ENCODE assay signal across 23 cellular contexts in genomic region chr2:126894585-126895182, GRCh38. TPM values are rescaled to one million over a fixed set of nuclear protein-coding genes. Genes with fewer than 3 reads are reported as not detected.
A peak's percentile ranks its signal among the peaks of the same experiment; 100 is the strongest.
DNase-seq lines count a peak whose midpoint lies in the region; ATAC-seq and TF ChIP-seq lines count a peak whose summit lies in the region.
"Had no signal": no experiment of that assay in that cellular context is flagged by ENCODE, and none has a peak within 500 bp of the region (broad histone marks: within the 10 kb centered on the region; RNA-seq: fewer than 3 reads in every experiment).

No MANE protein-coding gene starts in this region.

- TF ChIP-seq CTCF in coronary artery (IDR thresholded peaks at IDR 0.05) (no peak), nephron progenitor cell (IDR thresholded peaks at IDR 0.05) (no peak), stomach (IDR thresholded peaks at IDR 0.05) (no peak), prostate gland (IDR thresholded peaks at IDR 0.05) (no peak)

- no peak overlapping the region for H3K4me3 Mint-ChIP-seq in nephron progenitor cell
- H3K4me3 Mint-ChIP-seq: CD8-positive, alpha-beta T cell had no signal

- peak overlapping the region; percentile 69 for H3K27ac Mint-ChIP-seq in nephron progenitor cell
- H3K27ac Mint-ChIP-seq: CD8-positive, alpha-beta T cell had no signal

- no peaks in the 10 kb centered on the region for H3K79me2 ChIP-seq in Karpas-422 (ENCODE audit: low read length)

- H3K9me3 Mint-ChIP-seq in nephron progenitor cell = peaks cover 4% of the 10 kb centered on the region

- no peak overlapping the region for H3K9ac ChIP-seq in Karpas-422 (ENCODE audit: low read length)
- H3K9ac ChIP-seq: BLaER1 treated with 17β-estradiol and CSF1 and Interleukin-3, amounts not matched to agents 10 nM and 100 nM had no signal

- WGBS in stomach, 5 donors = 74 to 84% (median 79%) methylated on average over 9 of the region's 9 CpGs
- 92% methylated on average over 9 of the region's 9 CpGs for WGBS in prostate gland

- no peaks in the 10 kb centered on the region for H3K36me3 Mint-ChIP-seq in nephron progenitor cell (ENCODE audit: low read depth)
- H3K36me3 Mint-ChIP-seq: CD8-positive, alpha-beta T cell had no signal

- H3K36me3 ChIP-seq in Karpas-422 (ENCODE audit: insufficient read depth, low read length) = no peaks in the 10 kb centered on the region
- H3K36me3 ChIP-seq in stomach = no peaks in the 10 kb centered on the region
- no peaks in the 10 kb centered on the region for H3K36me3 ChIP-seq in prostate gland
- H3K36me3 ChIP-seq: BLaER1 treated with 17β-estradiol and CSF1 and Interleukin-3, amounts not matched to agents 10 nM and 100 nM; HAP-1; MG63 had no signal

- peaks cover 19% of the 10 kb centered on the region for H3K27me3 Mint-ChIP-seq in nephron progenitor cell (ENCODE audit: low read depth, poor library complexity)

- DNase-seq in Karpas-422 (peak; percentile 7), coronary artery (ENCODE audit: low spot score) (peak; percentile 45), nephron progenitor cell (no peak), stomach (peak; percentile 5), NCI-H226 (no peak), prostate gland (ENCODE audit: low spot score) (no peak)
- DNase-seq: Calu3, GF-D8, IMR-90, MG63, NCI-H1092, NCI-H1436 treated with DMSO at 0.1 percent for 48 hours, NCI-H2029, NCI-H2171 treated with DMSO at 0.1 percent for 48 hours, NCI-H446 treated with DMSO at 0.1 percent for 48 hours, NCI-H69, SHP77 had no signal

- H3K4me1 Mint-ChIP-seq in nephron progenitor cell = peaks cover 8% of the 10 kb centered on the region

- H3K4me3 ChIP-seq in Karpas-422 (ENCODE audit: low read length) (no peak overlapping the region), coronary artery (no peak overlapping the region), stomach (no peak overlapping the region), prostate gland (no peak overlapping the region)
- H3K4me3 ChIP-seq: BLaER1 treated with 17β-estradiol and CSF1 and Interleukin-3, amounts not matched to agents 10 nM and 100 nM; HAP-1; MG63 had no signal

- H3K9me3 ChIP-seq in Karpas-422 (ENCODE audit: low read length) = no peaks in the 10 kb centered on the region
- H3K9me3 ChIP-seq in stomach = no peaks in the 10 kb centered on the region
- no peaks in the 10 kb centered on the region for H3K9me3 ChIP-seq in prostate gland
- H3K9me3 ChIP-seq: BLaER1 treated with 17β-estradiol and CSF1 and Interleukin-3, amounts not matched to agents 10 nM and 100 nM; HAP-1; MG63 had no signal

- H3K4me2 ChIP-seq in Karpas-422 (ENCODE audit: low read depth, low read length, poor library complexity, severe bottlenecking) = no peak overlapping the region
- H3K4me2 ChIP-seq: BLaER1 treated with 17β-estradiol and CSF1 and Interleukin-3, amounts not matched to agents 10 nM and 100 nM had no signal

- no peak for TF ChIP-seq EP300 in stomach (IDR thresholded peaks at IDR 0.05)

- H2AFZ ChIP-seq in Karpas-422 (ENCODE audit: low read length) = no peak overlapping the region

- no peak for TF ChIP-seq POLR2A in stomach (IDR thresholded peaks at IDR 0.05)
- TF ChIP-seq POLR2A in prostate gland (IDR thresholded peaks at IDR 0.05) = no peak

- H3K27me3 ChIP-seq in Karpas-422 (ENCODE audit: low read length) = no peaks in the 10 kb centered on the region
- peaks cover 0 to 2% (median 0%) of the 10 kb centered on the region in 3 donors for H3K27me3 ChIP-seq in stomach
- no peaks in the 10 kb centered on the region for H3K27me3 ChIP-seq in prostate gland (replicated peaks; ENCODE audit: insufficient read depth)
- H3K27me3 ChIP-seq: BLaER1 treated with 17β-estradiol and CSF1 and Interleukin-3, amounts not matched to agents 10 nM and 100 nM; MG63 had no signal

- H3K27ac ChIP-seq in Karpas-422 (ENCODE audit: low read length) (no peak overlapping the region), coronary artery (no peak overlapping the region), stomach (no peak overlapping the region), prostate gland (no peak overlapping the region)
- H3K27ac ChIP-seq: BLaER1 treated with 17β-estradiol and CSF1 and Interleukin-3, amounts not matched to agents 10 nM and 100 nM had no signal

- ATAC-seq in HG03378 (IDR thresholded peaks at IDR 0.05; ENCODE audit: unreplicated experiment) = no peak
- ATAC-seq: CD8-positive, alpha-beta T cell had no signal

- intact Hi-C loops in stomach (cut with DNase I; ENCODE audit: low total_unique reads) (no loop called here), prostate gland (cut with DNase I) (no loop called here)

- peaks cover 3% of the 10 kb centered on the region; the same call in 1 of the 2 replicates for H3K4me1 ChIP-seq in Karpas-422 (ENCODE audit: low read length)
- no peaks in the 10 kb centered on the region for H3K4me1 ChIP-seq in stomach
- no peaks in the 10 kb centered on the region for H3K4me1 ChIP-seq in prostate gland (replicated peaks)
- H3K4me1 ChIP-seq: BLaER1 treated with 17β-estradiol and CSF1 and Interleukin-3, amounts not matched to agents 10 nM and 100 nM; HAP-1 had no signal

- no peaks in the 10 kb centered on the region for H4K20me1 ChIP-seq in Karpas-422 (ENCODE audit: insufficient read depth, low read depth, low read length)
- H4K20me1 ChIP-seq: BLaER1 treated with 17β-estradiol and CSF1 and Interleukin-3, amounts not matched to agents 10 nM and 100 nM had no signal

- H3K9me2 ChIP-seq in Karpas-422 (replicated peaks; ENCODE audit: insufficient read depth, low read length) = no peaks in the 10 kb centered on the region

RNA-seq across cellular contexts. Expression of gene TEX51, which starts 4.0 kb away (rescaled TPM):
- total RNA-seq in Karpas-422 (2014; rRNA removed; shearing (Covaris generic); ENCODE audit: low replicate concordance) = not detected in 2 replicates
- total RNA-seq in stomach (not detected), prostate gland (1 to 10 TPM in 1 of 2 donors, not detected in 1; 1.3 TPM)
- not detected for polyA plus RNA-seq in stomach
- total RNA-seq: A673; Calu3; CD8-positive, alpha-beta T cell; IMR-90; OCI-LY7 had no signal
- polyA plus RNA-seq: IMR-90 had no signal

Comparison
In these comparisons a context has a peak if more than half of its experiments do, and no peak if none do; other contexts are left out.
1. DNase-seq: peak in Karpas-422 (single experiment), coronary artery (single experiment) and stomach (single experiment); none in nephron progenitor cell (single experiment), NCI-H226 (single experiment) and prostate gland (single experiment).